In genomic region chr1:214029796-214030195, GRCh38 we compare ENCODE assay signal across 19 cellular contexts. TPM values are rescaled to one million over a fixed set of nuclear protein-coding genes. Genes with fewer than 3 reads are reported as not detected.
DNase-seq lines count a peak whose midpoint lies in the region; ATAC-seq and TF ChIP-seq lines count a peak whose summit lies in the region.
"Had no signal": no experiment of that assay in that cellular context is flagged by ENCODE, and none has a peak within 500 bp of the region (broad histone marks: within the 10 kb centered on the region; RNA-seq: fewer than 3 reads in every experiment).

No MANE protein-coding gene starts in this region.

- intact Hi-C loops in Right ventricle myocardium inferior (cut with DNase I) (loop anchor here (2.0 kb wide), 3 partner anchors 15 to 79 kb away; no protein-coding TSS in a partner anchor), cardiac septum (cut with DNase I) (loop anchor here (1.0 to 2.0 kb wide), 2 partner anchors 41 to 78 kb away; no protein-coding TSS in a partner anchor), heart right ventricle (cut with DNase I) (loop anchor here in 5 of 10 donors (1.0 to 5.0 kb wide), 4 partner anchors 42 to 93 kb away; partner anchors contain the start of gene PROX1 (in 2 of the 5))
- intact Hi-C loops in activated CD8-positive, alpha-beta T cell treated with anti-CD3 and anti-CD28 coated beads for 36 hours (cut with micrococcal nuclease): no loop called here

- H3K27me3 ChIP-seq in heart right ventricle: no peaks in the 10 kb centered on the region

- peaks cover 3% of the 10 kb centered on the region for H3K36me3 Mint-ChIP-seq in nephron (ENCODE audit: low read depth)
- no peaks in the 10 kb centered on the region for H3K36me3 Mint-ChIP-seq in activated CD8-positive, alpha-beta T cell treated with anti-CD3 and anti-CD28 coated beads for 36 hours (ENCODE audit: low read depth)
- H3K36me3 Mint-ChIP-seq: activated naive CD4-positive, alpha-beta T cell treated with anti-CD3 and anti-CD28 coated beads, Interleukin-2, amount 50 U/mL, for 72 hours had no signal

- CTCF ChIA-PET in activated CD8-positive, alpha-beta T cell treated with anti-CD3 and anti-CD28 coated beads for 36 hours (lab: Charles Lee): no interaction called here

- H3K9me3 ChIP-seq in heart right ventricle: no peaks in the 10 kb centered on the region
- H3K9me3 ChIP-seq: tibial nerve had no signal

- H3K27ac Mint-ChIP-seq in nephron: peak overlapping the region in 2 of 3 experiments; percentile 44 to 69
- H3K27ac Mint-ChIP-seq in activated CD8-positive, alpha-beta T cell treated with anti-CD3 and anti-CD28 coated beads for 36 hours: no peak overlapping the region
- H3K27ac Mint-ChIP-seq: activated naive CD4-positive, alpha-beta T cell treated with anti-CD3 and anti-CD28 coated beads, Interleukin-2, amount 50 U/mL, for 72 hours; activated T-cell treated with anti-CD3 and anti-CD28 coated beads, Interleukin-2, amount 50 U/mL, for 24 hours had no signal

- POLR2A ChIA-PET in activated CD8-positive, alpha-beta T cell treated with anti-CD3 and anti-CD28 coated beads for 36 hours (lab: Charles Lee): no interaction called here

- H3K36me3 ChIP-seq in heart right ventricle: no peaks in the 10 kb centered on the region
- H3K36me3 ChIP-seq: tibial nerve had no signal

- TF ChIP-seq CTCF in heart right ventricle (IDR thresholded peaks at IDR 0.05) (no peak), nephron (IDR thresholded peaks at IDR 0.05; ENCODE audit: unreplicated experiment in 3 of 3) (no peak)
- TF ChIP-seq CTCF in activated CD8-positive, alpha-beta T cell treated with anti-CD3 and anti-CD28 coated beads for 36 hours (IDR thresholded peaks at IDR 0.05): no peak

- H3K4me3 Mint-ChIP-seq in nephron: peak overlapping the region in 1 of 3 experiments; percentile 49
- no peak overlapping the region for H3K4me3 Mint-ChIP-seq in activated CD8-positive, alpha-beta T cell treated with anti-CD3 and anti-CD28 coated beads for 36 hours
- H3K4me3 Mint-ChIP-seq: activated T-cell treated with anti-CD3 and anti-CD28 coated beads, Interleukin-2, amount 50 U/mL, for 24 hours had no signal

- no peak for DNase-seq in Right ventricle myocardium inferior (ENCODE audit: missing footprints)
- no peak for DNase-seq in cardiac septum (ENCODE audit: low spot score)
- peak in 1 of 2 donors; percentile 42 for DNase-seq in heart right ventricle
- no peak for DNase-seq in DMS79 (lab: John Stamatoyannopoulos, UW)
- DNase-seq in activated CD8-positive, alpha-beta T cell treated with anti-CD3 and anti-CD28 coated beads for 36 hours: no peak
- DNase-seq: activated CD4-positive, alpha-beta T cell treated with anti-CD3 and anti-CD28 coated beads, Interleukin-2, amount 50 U/mL, for 1 hour; activated T-cell treated with anti-CD3 and anti-CD28 coated beads, Interleukin-2, amount 50 U/mL, for 24 hours; MM.1S; NCI-H1930; NCI-H524; PC-3; small intestine had no signal

- H3K4me3 ChIP-seq in heart right ventricle: no peak overlapping the region
- H3K4me3 ChIP-seq: lung, tibial nerve had no signal

- H3K27ac ChIP-seq in heart right ventricle: peak overlapping the region; percentile 74 to 97 (median 90)
- H3K27ac ChIP-seq: tibial nerve had no signal

- peak; percentile 79 for ATAC-seq in Right ventricle myocardium inferior
- ATAC-seq in heart right ventricle: peak; percentile 74 to 90 (median 84)
- ATAC-seq in activated CD8-positive, alpha-beta T cell treated with anti-CD3 and anti-CD28 coated beads for 36 hours: no peak
- no peak for ATAC-seq in HG03342 (IDR thresholded peaks at IDR 0.05; ENCODE audit: unreplicated experiment)
- ATAC-seq in HG03108 (IDR thresholded peaks at IDR 0.05; ENCODE audit: unreplicated experiment): no peak
- ATAC-seq: activated naive CD4-positive, alpha-beta T cell treated with anti-CD3 and anti-CD28 coated beads, Interleukin-2, amount 50 U/mL, for 72 hours had no signal

- WGBS in heart right ventricle, 2 donors: 28 to 45% methylated on average over 6 of the region's 6 CpGs

- H3K9me3 Mint-ChIP-seq in nephron: no peaks in the 10 kb centered on the region
- no peaks in the 10 kb centered on the region for H3K9me3 Mint-ChIP-seq in activated CD8-positive, alpha-beta T cell treated with anti-CD3 and anti-CD28 coated beads for 36 hours
- H3K9me3 Mint-ChIP-seq: activated naive CD4-positive, alpha-beta T cell treated with anti-CD3 and anti-CD28 coated beads, Interleukin-2, amount 50 U/mL, for 72 hours had no signal

- H3K4me1 Mint-ChIP-seq in nephron: peaks cover 57% of the 10 kb centered on the region
- no peaks in the 10 kb centered on the region for H3K4me1 Mint-ChIP-seq in activated CD8-positive, alpha-beta T cell treated with anti-CD3 and anti-CD28 coated beads for 36 hours (ENCODE audit: low read depth)

- H3K4me1 ChIP-seq in heart right ventricle: peaks cover 0 to 48% (median 18%) of the 10 kb centered on the region in 9 donors
- H3K4me1 ChIP-seq: tibial nerve had no signal

- H3K27me3 Mint-ChIP-seq in nephron (ENCODE audit: low read depth): peaks cover 4% of the 10 kb centered on the region
- peaks cover 21% of the 10 kb centered on the region for H3K27me3 Mint-ChIP-seq in activated CD8-positive, alpha-beta T cell treated with anti-CD3 and anti-CD28 coated beads for 36 hours

RNA-seq across cellular contexts. Expression of gene PROX1, which starts 42.0 kb away (rescaled TPM):
- total RNA-seq in Right ventricle myocardium inferior: 82.9 TPM
- total RNA-seq in cardiac septum: 110 TPM
- 100 to 1,000 TPM in 8 of 10 donors, 10 to 100 TPM in 2; 52.6 to 132 (median 116) TPM for total RNA-seq in heart right ventricle
- 10 to 100 TPM in 1 of 2 donors, 1 to 10 TPM in 1; 2.5 to 10.2 TPM for polyA plus RNA-seq in heart right ventricle
- total RNA-seq in activated CD8-positive, alpha-beta T cell treated with anti-CD3 and anti-CD28 coated beads for 36 hours: under 1 TPM in 1 of 2 experiments, not detected in 1; 0.09 TPM
- total RNA-seq: A172, PC-3 had no signal

Comparison
In these comparisons a context has a peak if more than half of its experiments do, and no peak if none do; other contexts are left out.
1. ATAC-seq: peak in Right ventricle myocardium inferior (single experiment) and heart right ventricle (8 of 8); none in activated CD8-positive, alpha-beta T cell treated with anti-CD3 and anti-CD28 coated beads for 36 hours (single experiment), HG03342 (single experiment) and HG03108 (single experiment).
2. RNA of gene PROX1, which starts 42.0 kb away (total RNA-seq): 52.6 to 132 TPM in heart right ventricle, 110 TPM in cardiac septum (single experiment) and 82.9 TPM in Right ventricle myocardium inferior (single experiment); 0.09 TPM in activated CD8-positive, alpha-beta T cell treated with anti-CD3 and anti-CD28 coated beads for 36 hours; every median in the first group is over 10 times any median in the second.